ENCODE assay signal across 11 cellular contexts in genomic region chr2:218018842-218019125, GRCh38. TPM values are rescaled to one million over a fixed set of nuclear protein-coding genes. Genes with fewer than 3 reads are reported as not detected.
"Had no signal": no experiment of that assay in that cellular context is flagged by ENCODE, and none has a peak within 500 bp of the region (broad histone marks: within the 10 kb centered on the region; RNA-seq: fewer than 3 reads in every experiment).

No MANE protein-coding gene starts in this region.

RNA-seq across cellular contexts. Expression of gene TNS1, which starts 16.0 kb away (rescaled TPM):
- polyA plus RNA-seq: naive thymus-derived CD8-positive, alpha-beta T cell had no signal

RNA-seq across cellular contexts. Expression of gene RUFY4, which starts 50.3 kb away (rescaled TPM):
- total RNA-seq: left cardiac atrium, left lobe of liver, lower lobe of right lung, mammary epithelial cell, progenitor cell of endocrine pancreas, stomach, tibial nerve, urinary bladder, vagina had no signal
- polyA plus RNA-seq: keratinocyte, mammary epithelial cell had no signal
